In the genomic region with DNA sequence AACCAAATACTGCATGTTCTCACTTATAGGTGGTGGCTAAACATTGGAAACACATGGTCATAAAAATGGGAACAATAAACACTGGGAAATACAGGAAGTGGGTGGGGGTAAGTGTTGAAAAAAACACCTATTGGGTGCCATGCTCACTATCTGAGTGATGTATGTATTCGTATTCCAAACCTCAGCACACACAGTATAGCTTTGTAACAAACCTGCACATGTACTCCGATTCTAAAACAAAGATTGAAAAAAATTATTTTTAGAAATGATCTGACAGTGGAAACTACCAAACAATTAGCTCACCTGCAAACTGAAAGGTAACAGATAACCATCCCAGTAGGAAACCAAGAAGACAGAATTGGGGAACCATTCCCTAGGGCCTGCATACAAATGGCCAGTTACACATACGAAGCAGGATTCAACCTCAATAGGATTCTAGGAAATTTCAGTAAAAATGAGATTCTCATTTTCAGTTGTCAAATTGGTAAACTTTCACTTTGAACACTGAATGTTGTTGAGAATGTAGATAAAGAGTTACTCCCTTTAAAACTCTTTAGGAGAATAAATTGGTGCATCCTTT, we compare ENCODE assay signal across 1 cellular context.
TF ChIP-seq lines count a peak whose summit lies in the region.

No MANE protein-coding gene starts in this region.

TF ChIP-seq in K562, 482 proteins besides CTCF, POLR2A, EP300 and RAD21:
- TF ChIP-seq, protein P1, sequence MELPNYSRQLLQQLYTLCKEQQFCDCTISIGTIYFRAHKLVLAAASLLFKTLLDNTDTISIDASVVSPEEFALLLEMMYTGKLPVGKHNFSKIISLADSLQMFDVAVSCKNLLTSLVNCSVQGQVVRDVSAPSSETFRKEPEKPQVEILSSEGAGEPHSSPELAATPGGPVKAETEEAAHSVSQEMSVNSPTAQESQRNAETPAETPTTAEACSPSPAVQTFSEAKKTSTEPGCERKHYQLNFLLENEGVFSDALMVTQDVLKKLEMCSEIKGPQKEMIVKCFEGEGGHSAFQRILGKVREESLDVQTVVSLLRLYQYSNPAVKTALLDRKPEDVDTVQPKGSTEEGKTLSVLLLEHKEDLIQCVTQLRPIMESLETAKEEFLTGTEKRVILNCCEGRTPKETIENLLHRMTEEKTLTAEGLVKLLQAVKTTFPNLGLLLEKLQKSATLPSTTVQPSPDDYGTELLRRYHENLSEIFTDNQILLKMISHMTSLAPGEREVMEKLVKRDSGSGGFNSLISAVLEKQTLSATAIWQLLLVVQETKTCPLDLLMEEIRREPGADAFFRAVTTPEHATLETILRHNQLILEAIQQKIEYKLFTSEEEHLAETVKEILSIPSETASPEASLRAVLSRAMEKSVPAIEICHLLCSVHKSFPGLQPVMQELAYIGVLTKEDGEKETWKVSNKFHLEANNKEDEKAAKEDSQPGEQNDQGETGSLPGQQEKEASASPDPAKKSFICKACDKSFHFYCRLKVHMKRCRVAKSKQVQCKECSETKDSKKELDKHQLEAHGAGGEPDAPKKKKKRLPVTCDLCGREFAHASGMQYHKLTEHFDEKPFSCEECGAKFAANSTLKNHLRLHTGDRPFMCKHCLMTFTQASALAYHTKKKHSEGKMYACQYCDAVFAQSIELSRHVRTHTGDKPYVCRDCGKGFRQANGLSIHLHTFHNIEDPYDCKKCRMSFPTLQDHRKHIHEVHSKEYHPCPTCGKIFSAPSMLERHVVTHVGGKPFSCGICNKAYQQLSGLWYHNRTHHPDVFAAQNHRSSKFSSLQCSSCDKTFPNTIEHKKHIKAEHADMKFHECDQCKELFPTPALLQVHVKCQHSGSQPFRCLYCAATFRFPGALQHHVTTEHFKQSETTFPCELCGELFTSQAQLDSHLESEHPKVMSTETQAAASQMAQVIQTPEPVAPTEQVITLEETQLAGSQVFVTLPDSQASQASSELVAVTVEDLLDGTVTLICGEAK (IDR thresholded peaks at IDR 0.05), result 0 out of 2 replicates have a peak, but pooled peaks have one; percentile 32
- TF ChIP-seq, protein P1 (CRISPR knock-in tag; IDR thresholded peaks at IDR 0.05), result no peak
- TF ChIP-seq SPI1 (IDR thresholded peaks at IDR 0.05; ENCODE audit: borderline replicate concordance, low read depth, low read length) (peak; percentile 6; the same call in 1 of the 2 replicates), TRIM24 (IDR thresholded peaks at IDR 0.05) (no peak)
TF ChIP-seq in K562: peak in this region for 2.
